Comparison of ENCODE assay signal across 1 cellular context in the genomic region with DNA sequence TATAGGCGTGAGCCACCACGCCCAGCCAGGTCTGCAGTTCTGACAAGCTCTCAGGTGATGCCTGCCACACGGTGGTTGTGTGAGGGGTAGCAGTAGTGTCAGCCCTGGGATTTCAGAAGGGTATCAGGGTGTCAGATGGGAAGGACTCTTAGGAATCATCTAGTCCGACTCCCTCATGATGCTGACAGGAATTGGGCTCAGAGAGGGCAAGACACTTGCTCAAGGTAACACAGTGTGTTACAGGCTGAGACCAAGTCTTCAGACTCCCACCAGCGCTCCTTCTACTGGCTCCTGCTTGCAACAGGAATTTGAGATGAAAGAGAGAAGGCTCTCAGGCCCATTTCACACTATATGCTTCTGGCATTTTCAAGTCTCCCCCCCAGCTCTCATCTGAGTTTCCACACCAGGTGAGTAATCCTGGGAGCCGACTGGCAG.
TF ChIP-seq lines count a peak whose summit lies in the region.

No MANE protein-coding gene starts in this region.

TF ChIP-seq in K562, 482 proteins besides CTCF, POLR2A, EP300 and RAD21 (continued from another document):
- TF ChIP-seq ARID3B (CRISPR knock-in tag; IDR thresholded peaks at IDR 0.05; ENCODE audit: borderline replicate concordance), result no peak
- TF ChIP-seq RREB1 (CRISPR knock-in tag; IDR thresholded peaks at IDR 0.05), result no peak
- TF ChIP-seq, protein P1, sequence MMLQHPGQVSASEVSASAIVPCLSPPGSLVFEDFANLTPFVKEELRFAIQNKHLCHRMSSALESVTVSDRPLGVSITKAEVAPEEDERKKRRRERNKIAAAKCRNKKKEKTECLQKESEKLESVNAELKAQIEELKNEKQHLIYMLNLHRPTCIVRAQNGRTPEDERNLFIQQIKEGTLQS (IDR thresholded peaks at IDR 0.05), result no peak
- TF ChIP-seq, protein P1 (CRISPR knock-in tag; conservative IDR thresholded peaks at IDR 0.05), result no peak
- no peak for TF ChIP-seq DLX4 (CRISPR knock-in tag; IDR thresholded peaks at IDR 0.05)
- TF ChIP-seq NONO (IDR thresholded peaks at IDR 0.05; ENCODE audit: low read depth in 2 of 2, low read length in 1 of 2), result no peak
- no peak for TF ChIP-seq NKRF (IDR thresholded peaks at IDR 0.05; ENCODE audit: borderline replicate concordance)
- no peak for TF ChIP-seq MAFK (IDR thresholded peaks at IDR 0.05; ENCODE audit: low read length)
- TF ChIP-seq RBM25 (IDR thresholded peaks at IDR 0.05; ENCODE audit: low read depth, low read length, severe bottlenecking), result peak; percentile 86
- no peak for TF ChIP-seq RNF219 (CRISPR knock-in tag; IDR thresholded peaks at IDR 0.05)
